8 cellular contexts compared by ENCODE assay signal in genomic region chr11:45147017-45147728, GRCh38. TPM values are rescaled to one million over a fixed set of nuclear protein-coding genes. Genes with fewer than 3 reads are reported as not detected.
DNase-seq lines count a peak whose midpoint lies in the region; ATAC-seq and TF ChIP-seq lines count a peak whose summit lies in the region.

No MANE protein-coding gene starts in this region.

- peak overlapping the region; percentile 31 to 99 (median 96) for H3K27ac ChIP-seq in spleen

- H3K4me1 ChIP-seq in spleen = peaks cover 0 to 58% (median 28%) of the 10 kb centered on the region in 6 donors

- WGBS in spleen, 5 donors = 0 to 1% (median 1%) methylated on average over 47 to 88 of the region's 88 CpGs

- no peaks in the 10 kb centered on the region for H3K9me3 ChIP-seq in spleen

- intact Hi-C loops in spleen (cut with DNase I; ENCODE audit: low total_unique reads) = no loop called here

- peak overlapping the region; percentile 82 for H3K4me3 Mint-ChIP-seq in central memory CD8-positive, alpha-beta T cell

- peak in 1 of 3 donors; percentile 79 for TF ChIP-seq POLR2A in spleen (IDR thresholded peaks at IDR 0.05)

- no peaks in the 10 kb centered on the region for H3K27me3 Mint-ChIP-seq in central memory CD8-positive, alpha-beta T cell

- no peaks in the 10 kb centered on the region for H3K36me3 ChIP-seq in spleen

- no peaks in the 10 kb centered on the region for H3K9me3 Mint-ChIP-seq in central memory CD8-positive, alpha-beta T cell

- H3K4me3 ChIP-seq in AG10803 (ENCODE audit: low read length) = peak overlapping the region; percentile 80
- peak overlapping the region; percentile 58 to 79 (median 67) for H3K4me3 ChIP-seq in spleen

- H3K36me3 Mint-ChIP-seq in central memory CD8-positive, alpha-beta T cell (ENCODE audit: insufficient read depth) = peaks cover 2% of the 10 kb centered on the region

- H3K4me1 Mint-ChIP-seq in central memory CD8-positive, alpha-beta T cell = peaks cover 46% of the 10 kb centered on the region

- no peak for TF ChIP-seq CTCF in AG10803 (conservative IDR thresholded peaks at IDR 0.05; ENCODE audit: low read length)
- peak in 3 of 11 experiments; percentile 20 to 38 (median 25) for TF ChIP-seq CTCF in spleen (IDR thresholded peaks at IDR 0.05 in 8 of 11, conservative IDR thresholded peaks at IDR 0.05 in 3 of 11)

- peaks cover 0 to 15% (median 0%) of the 10 kb centered on the region in 7 donors for H3K27me3 ChIP-seq in spleen (replicated peaks in 1 of 7)

- H3K27ac Mint-ChIP-seq in central memory CD8-positive, alpha-beta T cell (ENCODE audit: low read depth) = peak overlapping the region; percentile 93

- ATAC-seq in GM19043 (IDR thresholded peaks at IDR 0.05; ENCODE audit: low read depth, unreplicated experiment) (peak; percentile 100), HG03354 (IDR thresholded peaks at IDR 0.05; ENCODE audit: poor library complexity, severe bottlenecking, unreplicated experiment) (peak; percentile 99)
- ATAC-seq in activated CD4-positive, CD25-positive, alpha-beta regulatory T cell treated with anti-CD3 and anti-CD28 coated beads, Interleukin-2, amount 50 U/mL, for 24 hours = peak; percentile 99
- peak; percentile 95 for ATAC-seq in central memory CD8-positive, alpha-beta T cell (replicated peaks; ENCODE audit: extremely low read depth, poor library complexity, severe bottlenecking)

- DNase-seq in AG10803 (ENCODE audit: low read depth) = peak; percentile 97
- peak; percentile 88 to 99 for DNase-seq in NCI-H446 (lab: John Stamatoyannopoulos, UW)
- DNase-seq in central memory CD8-positive, alpha-beta T cell (ENCODE audit: low spot score in 2 of 2) = peak; percentile 77 to 85
- peak; percentile 96 for DNase-seq in iris pigment epithelial cell (ENCODE audit: low read depth)
- DNase-seq in spleen = peak; percentile 98

RNA-seq across cellular contexts. Expression of gene PRDM11, which starts 0.7 kb away (rescaled TPM):
- total RNA-seq in spleen = 10 to 100 TPM in 6 of 7 donors, 1 to 10 TPM in 1; 8.0 to 24.3 (median 19.5) TPM
- 1 to 10 TPM; 1.7 to 4.3 (median 1.9) TPM for polyA plus RNA-seq in spleen

Comparison
In these comparisons a context has a peak if more than half of its experiments do, and no peak if none do; other contexts are left out.
1. Peak in every context shown above with its lines: DNase-seq, ATAC-seq, H3K4me3 ChIP-seq and H3K27ac ChIP-seq.